ENCODE assay signal across 18 cellular contexts in the genomic region with DNA sequence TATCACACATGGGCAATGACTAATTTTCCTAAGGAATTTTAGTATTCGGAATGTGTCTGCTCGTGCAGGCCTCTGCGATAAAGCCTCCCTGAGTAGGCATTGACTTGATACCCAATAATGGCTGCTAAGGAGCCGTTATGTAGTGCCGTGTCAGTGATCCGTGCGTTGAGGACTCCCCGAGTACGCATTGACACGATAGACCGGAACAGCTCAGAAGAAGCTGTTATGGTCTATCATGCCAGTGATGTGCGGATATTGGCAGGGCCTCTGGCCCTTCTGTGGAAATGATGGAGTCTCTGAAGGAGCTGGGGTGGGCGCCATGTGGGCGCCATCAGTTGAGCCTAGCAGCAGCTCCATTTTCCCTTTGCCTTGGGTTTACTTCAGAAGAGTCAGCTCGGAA. TPM values are rescaled to one million over a fixed set of nuclear protein-coding genes. Genes with fewer than 3 reads are reported as not detected.
DNase-seq lines count a peak whose midpoint lies in the region; ATAC-seq, FAIRE-seq and TF ChIP-seq lines count a peak whose summit lies in the region.
"Had no signal": no experiment of that assay in that cellular context is flagged by ENCODE, and none has a peak within 500 bp of the region (broad histone marks: within the 10 kb centered on the region; RNA-seq: fewer than 3 reads in every experiment).

No MANE protein-coding gene starts in this region.

- H3K36me3 ChIP-seq in BLaER1 (peaks cover 88% of the 10 kb centered on the region), K562 (ENCODE audit: control insufficient read depth, insufficient read depth, low read length) (peaks cover 93% of the 10 kb centered on the region), HAP-1 (replicated peaks) (no peaks in the 10 kb centered on the region)

- H3K4me3 ChIP-seq in BLaER1 (no peak overlapping the region), K562 (no peak overlapping the region), HAP-1 (no peak overlapping the region)
- H3K4me3 ChIP-seq: A549, GM23338, MG63, SK-N-MC had no signal

- H3K27me3 ChIP-seq in BLaER1 = no peaks in the 10 kb centered on the region
- no peaks in the 10 kb centered on the region for H3K27me3 ChIP-seq in K562 (ENCODE audit: control insufficient read depth in 2 of 2, insufficient read depth in 2 of 2, low read length in 2 of 2)
- H3K27me3 ChIP-seq in HAP-1 (ENCODE audit: low read depth) = no peaks in the 10 kb centered on the region
- H3K27me3 ChIP-seq: MG63 had no signal

- in situ Hi-C loops in K562 (cut with MboI) (no loop called here), HAP-1 (cut with MboI; ENCODE audit: low sequenced_read_pairs) (no loop called here)

- no peak for TF ChIP-seq RAD21 in K562 (CRISPR knock-in tag; conservative IDR thresholded peaks at IDR 0.05 in 1 of 2, IDR thresholded peaks at IDR 0.05 in 1 of 2)

- no peak for FAIRE-seq in K562 (lab: Jason Lieb, UNC)
- FAIRE-seq: A549 had no signal

- no peak overlapping the region for H2AFZ ChIP-seq in K562 (ENCODE audit: low read depth, low read length)
- H2AFZ ChIP-seq: GM23338 had no signal

- H3K9me3 ChIP-seq in BLaER1 (no peaks in the 10 kb centered on the region), K562 (replicated peaks; ENCODE audit: control insufficient read depth, insufficient read depth, low read depth, low read length) (no peaks in the 10 kb centered on the region), HAP-1 (no peaks in the 10 kb centered on the region)
- H3K9me3 ChIP-seq: A549, MG63 had no signal

- H3K4me1 ChIP-seq in BLaER1 (peaks cover 73% of the 10 kb centered on the region), K562 (replicated peaks in 1 of 2; ENCODE audit: control insufficient read depth in 2 of 2, insufficient read depth in 2 of 2, low read length in 2 of 2) (peaks cover 4 to 20% of the 10 kb centered on the region in 2 experiments; a peak in 4 of 5 replicates), HAP-1 (no peaks in the 10 kb centered on the region)
- H3K4me1 ChIP-seq: A549 had no signal

- no peaks in the 10 kb centered on the region for H3K36me3 Mint-ChIP-seq in natural killer cell
- H3K36me3 Mint-ChIP-seq: CD4-positive, alpha-beta memory T cell had no signal

- no peak for TF ChIP-seq CTCF in K562 (IDR thresholded peaks at IDR 0.05 in 2 of 3, conservative IDR thresholded peaks at IDR 0.05 in 1 of 3; ENCODE audit: insufficient read depth in 2 of 3, low read depth in 1 of 3, low read length in 3 of 3)
- no peak for TF ChIP-seq CTCF in natural killer cell (IDR thresholded peaks at IDR 0.05)

- no TSS peak for BruUV-seq in K562 (replicated peaks; lab: Mats Ljungman, UMichigan)

- peaks cover 86 to 90% of the 10 kb centered on the region in 2 donors for H3K4me1 Mint-ChIP-seq in natural killer cell
- H3K4me1 Mint-ChIP-seq: CD4-positive, alpha-beta memory T cell; GM23338 had no signal

- H3K27ac ChIP-seq in BLaER1 = no peak overlapping the region
- H3K27ac ChIP-seq in K562 (ENCODE audit: extremely low read depth, low read depth, low read length) = no peak overlapping the region
- H3K27ac ChIP-seq: A549 had no signal

- POLR2A ChIA-PET in K562 (lab: Yijun Ruan, JAX) = interaction anchor here (1.1 to 3.7 kb wide), 2 partner anchors 13 kb away, joined by 4 to 27 read pairs; no protein-coding TSS in a partner anchor

- TF ChIP-seq EP300 in K562 (IDR thresholded peaks at IDR 0.05; ENCODE audit: low read length) = no peak

- no peaks in the 10 kb centered on the region for H3K9me3 Mint-ChIP-seq in natural killer cell
- H3K9me3 Mint-ChIP-seq: CD4-positive, alpha-beta memory T cell; GM23338 had no signal

- peak overlapping the region; percentile 58 to 89 for H3K27ac Mint-ChIP-seq in natural killer cell
- H3K27ac Mint-ChIP-seq: CD4-positive, alpha-beta memory T cell; GM23338 had no signal

- H3K4me2 ChIP-seq in BLaER1 (peak overlapping the region; percentile 2; the same call in 1 of the 2 replicates), K562 (ENCODE audit: insufficient read depth, low read length) (no peak overlapping the region)
- H3K4me2 ChIP-seq: A549, GM23338 had no signal

- H4K20me1 ChIP-seq in BLaER1 (peaks cover 100% of the 10 kb centered on the region), K562 (replicated peaks; ENCODE audit: control insufficient read depth, insufficient read depth, low read length) (peaks cover 30% of the 10 kb centered on the region; the same call in 1 of the 2 replicates)

- ATAC-seq in GM18867 (IDR thresholded peaks at IDR 0.05; ENCODE audit: unreplicated experiment) = peak; percentile 70
- ATAC-seq in K562 = no peak
- ATAC-seq in natural killer cell = no peak
- ATAC-seq in HG03378 (IDR thresholded peaks at IDR 0.05; ENCODE audit: unreplicated experiment) = no peak
- no peak for ATAC-seq in GM19467 (IDR thresholded peaks at IDR 0.05; ENCODE audit: unreplicated experiment)
- ATAC-seq: A549, GM23338, Panc1, Right ventricle myocardium inferior had no signal

- no peaks in the 10 kb centered on the region for H3K27me3 Mint-ChIP-seq in natural killer cell (ENCODE audit: low read depth in 2 of 2)

- no peaks in the 10 kb centered on the region for H3K9me1 ChIP-seq in K562 (ENCODE audit: control insufficient read depth, insufficient read depth, low read length)

- DNase-seq in K562 (ENCODE audit: extremely low read depth in 1 of 4, low spot score in 3 of 4) (no peak), natural killer cell (no peak), NCI-H748 treated with DMSO at 0.1 percent for 48 hours (lab: John Stamatoyannopoulos, UW) (no peak), HAP-1 (ENCODE audit: low spot score in 2 of 2) (no peak)
- DNase-seq: CD4-positive, alpha-beta memory T cell; MG63; NCI-H1105; NCI-H187; NCI-H69 had no signal

- peaks cover 98% of the 10 kb centered on the region for H3K79me2 ChIP-seq in K562 (ENCODE audit: control insufficient read depth, insufficient read depth, low read length)

- 94% methylated on average over 15 of the region's 15 CpGs for WGBS in K562 (ENCODE audit: insufficient coverage, low coverage, missing lambda C conversion rate)

- peak overlapping the region; percentile 73 for H3K4me3 Mint-ChIP-seq in natural killer cell
- H3K4me3 Mint-ChIP-seq: CD4-positive, alpha-beta memory T cell; GM23338 had no signal

- no peak for TF ChIP-seq POLR2A in K562 (conservative IDR thresholded peaks at IDR 0.05)

- intact Hi-C loops in K562 (cut with micrococcal nuclease) (no loop called here), natural killer cell (cut with micrococcal nuclease) (loop anchor here (2.0 kb wide), 1 partner anchor 14 kb away; no protein-coding TSS in a partner anchor)

- no peak overlapping the region for H3K9ac ChIP-seq in BLaER1
- no peak overlapping the region for H3K9ac ChIP-seq in K562 (ENCODE audit: insufficient read depth in 1 of 2, low read depth in 2 of 2, low read length in 2 of 2)

- CTCF ChIA-PET in K562 (lab: Yijun Ruan, JAX; ENCODE audit: low intra/inter-chr PET ratio) = no interaction called here

TF ChIP-seq in K562, 482 proteins besides CTCF, POLR2A, EP300 and RAD21:
- TF ChIP-seq POLR2G (IDR thresholded peaks at IDR 0.05; ENCODE audit: low read depth, low read length) (0 out of 2 replicates have a peak, but pooled peaks have one; percentile 3), ZNF175 (CRISPR knock-in tag; IDR thresholded peaks at IDR 0.05; ENCODE audit: low read depth) (no peak), KLF6 (CRISPR knock-in tag; IDR thresholded peaks at IDR 0.05; ENCODE audit: borderline replicate concordance) (no peak), CEBPB (tag; IDR thresholded peaks at IDR 0.05) (no peak), HSF4 (CRISPR knock-in tag; IDR thresholded peaks at IDR 0.05; ENCODE audit: borderline replicate concordance) (no peak)
TF ChIP-seq in K562: peak in this region for 1.

RNA-seq across cellular contexts. Expression of gene ZEB2, which starts 29.1 kb away (rescaled TPM):
- total RNA-seq in K562 (2011; cell fraction: chromatin; rRNA removed; ENCODE audit: low replicate concordance) = 342 and 614 TPM in 2 replicates
- total RNA-seq in K562 (2011; cell fraction: nucleolus; rRNA removed) = 113 and 153 TPM in 2 replicates
- 327 and 692 TPM in 2 replicates for total RNA-seq in K562 (2011; cell fraction: nucleoplasm; rRNA removed)
- total RNA-seq in K562 (2014; rRNA removed) (65.0 and 72.3 TPM in 2 replicates), K562 (2014; rRNA removed; fragmentation: Illumina TruSeq; extraction: Trizol) (87.9 and 96.2 TPM in 2 replicates), K562 (2015; rRNA removed; fragmentation: Illumina TruSeq; extraction: Trizol) (82.2 and 85.8 TPM in 2 replicates), K562 (2021) (101 and 113 TPM in 2 replicates), natural killer cell (1,000 to 10,000 TPM in 1 of 3 donors, 100 to 1,000 TPM in 2; 718 to 1,143 (median 944) TPM)
- polyA plus RNA-seq in K562 (2011; rRNA removed) (66.9 and 73.3 TPM in 2 replicates), K562 (2014; fragmentation: Illumina TruSeq; extraction: Trizol) (52.2 and 57.2 TPM in 2 replicates), K562 (2014; fragmentation: Nextera tagmentation; extraction: Ambion mirVana) (10 to 100 TPM; 15.1 to 30.1 TPM), K562 (2014; rRNA removed) (46.5 and 50.2 TPM in 2 replicates)
- polyA plus RNA-seq in K562 (2011; cell fraction: cytosol; rRNA removed) = 37.5 and 39.9 TPM in 2 replicates
- polyA plus RNA-seq in K562 (2011; cell fraction: nucleus; rRNA removed) = 143 and 148 TPM in 2 replicates
- 33.6 and 40.1 TPM in 2 replicates for polyA plus RNA-seq in K562 (2012)
- 369 and 399 TPM in 2 replicates for polyA minus RNA-seq in K562 (2011; rRNA and poly(A)+ RNA removed)
- polyA minus RNA-seq in K562 (2011; cell fraction: cytosol; rRNA and poly(A)+ RNA removed) = 41.4 and 51.2 TPM in 2 replicates
- polyA minus RNA-seq in K562 (2011; cell fraction: nucleus; rRNA and poly(A)+ RNA removed) = 431 and 576 TPM in 2 replicates
- total RNA-seq: GM23338 had no signal
